Comparison of ENCODE assay signal across 1 cellular context in genomic region chr4:159764343-159764952, GRCh38.
TF ChIP-seq lines count a peak whose summit lies in the region.

No MANE protein-coding gene starts in this region.

TF ChIP-seq in K562, 482 proteins besides CTCF, POLR2A, EP300 and RAD21 (continued from another document):
- TF ChIP-seq TFE3 (CRISPR knock-in tag; IDR thresholded peaks at IDR 0.05) (no peak), CC2D1A (IDR thresholded peaks at IDR 0.05) (no peak), ZBTB43 (CRISPR knock-in tag; IDR thresholded peaks at IDR 0.05) (no peak), MCM3 (IDR thresholded peaks at IDR 0.05) (no peak), MIER1 (IDR thresholded peaks at IDR 0.05; ENCODE audit: low read depth) (no peak)
